In genomic region chr10:114631090-114631677, GRCh38 we compare ENCODE assay signal across 9 cellular contexts. TPM values are rescaled to one million over a fixed set of nuclear protein-coding genes. Genes with fewer than 3 reads are reported as not detected.
A peak's percentile ranks its signal among the peaks of the same experiment; 100 is the strongest.
DNase-seq lines count a peak whose midpoint lies in the region; ATAC-seq, FAIRE-seq and TF ChIP-seq lines count a peak whose summit lies in the region.
"Had no signal": no experiment of that assay in that cellular context is flagged by ENCODE, and none has a peak within 500 bp of the region (broad histone marks: within the 10 kb centered on the region; RNA-seq: fewer than 3 reads in every experiment).

No MANE protein-coding gene starts in this region.

- H3K27me3 ChIP-seq in HAP-1 (ENCODE audit: low read depth) (no peaks in the 10 kb centered on the region), mucosa of rectum (ENCODE audit: control insufficient read depth in 2 of 2, insufficient read depth in 2 of 2, low read length in 2 of 2) (peaks cover 0 to 4% of the 10 kb centered on the region in 2 donors), small intestine (ENCODE audit: control insufficient read depth in 2 of 2, insufficient read depth in 2 of 2, low read length in 2 of 2) (peaks cover 0 to 2% of the 10 kb centered on the region in 2 donors)

- H3K36me3 Mint-ChIP-seq in chondrocyte (ENCODE audit: low read depth), result no peaks in the 10 kb centered on the region

- H3K4me3 ChIP-seq in A549 (peak overlapping the region; percentile 58), HAP-1 (peak overlapping the region; percentile 41), mucosa of rectum (ENCODE audit: low read length in 2 of 2) (peak overlapping the region; percentile 59 to 77), small intestine (ENCODE audit: low read depth in 1 of 2, low read length in 2 of 2) (peak overlapping the region in 1 of 2 donors; percentile 50)

- H3K4me1 Mint-ChIP-seq in chondrocyte (ENCODE audit: low read depth), result peaks cover 58% of the 10 kb centered on the region

- peak overlapping the region; percentile 81 for H3K4me2 ChIP-seq in A549

- H3K4me1 ChIP-seq in A549 (peaks cover 54% of the 10 kb centered on the region), HAP-1 (peaks cover 43% of the 10 kb centered on the region), mucosa of rectum (ENCODE audit: control insufficient read depth in 2 of 2, insufficient read depth in 2 of 2, low read length in 2 of 2) (peaks cover 20 to 23% of the 10 kb centered on the region in 2 donors), small intestine (ENCODE audit: control insufficient read depth in 2 of 2, insufficient read depth in 1 of 2, low read depth in 1 of 2, low read length in 1 of 2) (no peaks in the 10 kb centered on the region)

- no peak for TF ChIP-seq EP300 in A549 (IDR thresholded peaks at IDR 0.05)

- FAIRE-seq in A549 (lab: Jason Lieb, UNC) (no peak), small intestine (lab: Jason Lieb, UNC) (no peak)

- H3K27ac Mint-ChIP-seq in chondrocyte (ENCODE audit: unreplicated experiment), result no peak overlapping the region

- CTCF ChIA-PET in A549 (lab: Yijun Ruan, JAX), result interaction anchor here (0.7 to 5.2 kb wide), 5 partner anchors 53 to 155 kb away, joined by 3 to 26 read pairs (median 4); no protein-coding TSS in a partner anchor

- TF ChIP-seq RAD21 in A549 (conservative IDR thresholded peaks at IDR 0.05 in 1 of 2, IDR thresholded peaks at IDR 0.05 in 1 of 2), result no peak

- in situ Hi-C loops in HAP-1 (cut with MboI; ENCODE audit: low sequenced_read_pairs), result no loop called here

- no peak for TF ChIP-seq CTCF in A549 (IDR thresholded peaks at IDR 0.05)
- no peak for TF ChIP-seq CTCF in chondrocyte (IDR thresholded peaks at IDR 0.05)

- H3K4me3 Mint-ChIP-seq in chondrocyte (ENCODE audit: unreplicated experiment), result peak overlapping the region; percentile 79

- H3K27me3 Mint-ChIP-seq in chondrocyte (ENCODE audit: low read depth), result no peaks in the 10 kb centered on the region

- ATAC-seq in A549 (no peak), GM18517 (IDR thresholded peaks at IDR 0.05; ENCODE audit: unreplicated experiment) (no peak), GM19395 (IDR thresholded peaks at IDR 0.05; ENCODE audit: unreplicated experiment) (no peak), sciatic nerve (no peak)

- H3K9me3 ChIP-seq in A549, result no peaks in the 10 kb centered on the region
- no peaks in the 10 kb centered on the region; the same call in 1 of the 2 replicates for H3K9me3 ChIP-seq in HAP-1
- no peaks in the 10 kb centered on the region for H3K9me3 ChIP-seq in mucosa of rectum (ENCODE audit: control insufficient read depth in 2 of 2, low read length in 2 of 2)
- no peaks in the 10 kb centered on the region for H3K9me3 ChIP-seq in small intestine (ENCODE audit: control insufficient read depth, low read depth)

- DNase-seq in A549 (ENCODE audit: low read depth in 1 of 2, low spot score in 1 of 2) (no peak), HAP-1 (ENCODE audit: low spot score in 2 of 2) (peak in 1 of 2 experiments; percentile 12), chondrocyte (ENCODE audit: low spot score) (no peak), sciatic nerve (ENCODE audit: low spot score) (no peak), small intestine (no peak)
- DNase-seq: NCI-H187 treated with DMSO at 0.1 percent for 48 hours had no signal

- H3K36me3 ChIP-seq in HAP-1 (replicated peaks) (no peaks in the 10 kb centered on the region), mucosa of rectum (ENCODE audit: control insufficient read depth in 2 of 2, insufficient read depth in 2 of 2, low read length in 2 of 2) (no peaks in the 10 kb centered on the region), small intestine (ENCODE audit: control insufficient read depth in 2 of 2, insufficient read depth in 2 of 2, low read length in 2 of 2) (no peaks in the 10 kb centered on the region)

- POLR2A ChIA-PET in A549 (lab: Yijun Ruan, JAX), result interaction anchor here (1.2 kb wide), 2 partner anchors 16 to 20 kb away, joined by 3 read pairs; no protein-coding TSS in a partner anchor

- peak overlapping the region in 1 of 2 donors; percentile 20 for H3K9ac ChIP-seq in mucosa of rectum (ENCODE audit: low read depth in 1 of 2, low read length in 2 of 2)

- WGBS in A549 (ENCODE audit: missing lambda C conversion rate), result 78% methylated on average over 9 of the region's 9 CpGs
- WGBS in small intestine, 3 donors, result 18 to 40% (median 36%) methylated on average over 9 of the region's 9 CpGs

- TF ChIP-seq POLR2A in A549 (IDR thresholded peaks at IDR 0.05; ENCODE audit: low read length), result no peak

- no peaks in the 10 kb centered on the region for H3K9me3 Mint-ChIP-seq in chondrocyte (ENCODE audit: low read depth)

- H3K27ac ChIP-seq in A549 (peak overlapping the region; percentile 52 to 84; a peak in 4 of 6 replicates), mucosa of rectum (ENCODE audit: low read depth in 2 of 2, low read length in 2 of 2) (no peak overlapping the region), small intestine (ENCODE audit: low read depth in 1 of 2, low read length in 1 of 2) (no peak overlapping the region)

- intact Hi-C loops in sciatic nerve (cut with DNase I), result no loop called here

TF ChIP-seq in A549, 52 proteins besides CTCF, POLR2A, EP300 and RAD21:
- TF ChIP-seq RFX5 (IDR thresholded peaks at IDR 0.05), result no peak
- no peak for TF ChIP-seq NFE2L2 (conservative IDR thresholded peaks at IDR 0.05; ENCODE audit: low read length)
- TF ChIP-seq JUN (IDR thresholded peaks at IDR 0.05), result no peak
- no peak for TF ChIP-seq RARB (CRISPR knock-in tag; IDR thresholded peaks at IDR 0.05)
- TF ChIP-seq HES2 (IDR thresholded peaks at IDR 0.05), result no peak
- TF ChIP-seq, protein P1, sequence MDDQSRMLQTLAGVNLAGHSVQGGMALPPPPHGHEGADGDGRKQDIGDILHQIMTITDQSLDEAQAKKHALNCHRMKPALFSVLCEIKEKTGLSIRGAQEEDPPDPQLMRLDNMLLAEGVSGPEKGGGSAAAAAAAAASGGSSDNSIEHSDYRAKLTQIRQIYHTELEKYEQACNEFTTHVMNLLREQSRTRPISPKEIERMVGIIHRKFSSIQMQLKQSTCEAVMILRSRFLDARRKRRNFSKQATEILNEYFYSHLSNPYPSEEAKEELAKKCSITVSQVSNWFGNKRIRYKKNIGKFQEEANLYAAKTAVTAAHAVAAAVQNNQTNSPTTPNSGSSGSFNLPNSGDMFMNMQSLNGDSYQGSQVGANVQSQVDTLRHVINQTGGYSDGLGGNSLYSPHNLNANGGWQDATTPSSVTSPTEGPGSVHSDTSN (IDR thresholded peaks at IDR 0.05), result no peak
- no peak for TF ChIP-seq BHLHE40 (IDR thresholded peaks at IDR 0.05; ENCODE audit: low read depth, low read length)
- no peak for TF ChIP-seq PHF8 (IDR thresholded peaks at IDR 0.05; ENCODE audit: borderline replicate concordance, low read depth)
- TF ChIP-seq, protein P2, sequence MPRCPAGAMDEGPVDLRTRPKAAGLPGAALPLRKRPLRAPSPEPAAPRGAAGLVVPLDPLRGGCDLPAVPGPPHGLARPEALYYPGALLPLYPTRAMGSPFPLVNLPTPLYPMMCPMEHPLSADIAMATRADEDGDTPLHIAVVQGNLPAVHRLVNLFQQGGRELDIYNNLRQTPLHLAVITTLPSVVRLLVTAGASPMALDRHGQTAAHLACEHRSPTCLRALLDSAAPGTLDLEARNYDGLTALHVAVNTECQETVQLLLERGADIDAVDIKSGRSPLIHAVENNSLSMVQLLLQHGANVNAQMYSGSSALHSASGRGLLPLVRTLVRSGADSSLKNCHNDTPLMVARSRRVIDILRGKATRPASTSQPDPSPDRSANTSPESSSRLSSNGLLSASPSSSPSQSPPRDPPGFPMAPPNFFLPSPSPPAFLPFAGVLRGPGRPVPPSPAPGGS (IDR thresholded peaks at IDR 0.05), result no peak
- TF ChIP-seq HOXA7 (CRISPR knock-in tag; IDR thresholded peaks at IDR 0.05), result no peak
- no peak for TF ChIP-seq EHF (CRISPR knock-in tag; IDR thresholded peaks at IDR 0.05)

RNA-seq across cellular contexts. Expression of gene ABLIM1, which starts 26.9 kb away (rescaled TPM):
- polyA plus RNA-seq in A549 (2011; rRNA removed) (70.2 and 77.8 TPM in 2 replicates), A549 (2017; fragmentation: RNase III; extraction: RNeasy Plus Mini Kit Qiagen cat#74134 plus additional on column Dnase treatment) (21.4 to 23.2 TPM (median 22.0 TPM) in 3 replicates), small intestine (10 to 100 TPM; 25.7 to 41.4 (median 32.2) TPM)
- polyA plus RNA-seq in A549 (2012; cell fraction: cytosol; rRNA removed), result 11.6 and 14.7 TPM in 2 replicates
- 9.7 and 12.1 TPM in 2 replicates for polyA plus RNA-seq in A549 (2012; cell fraction: nucleus; rRNA removed)
- 114 and 167 TPM in 2 replicates for polyA minus RNA-seq in A549 (2011; rRNA and poly(A)+ RNA removed)
- total RNA-seq in chondrocyte (13.5 to 41.9 TPM (median 15.7 TPM) in 3 replicates), sciatic nerve (140 TPM)

Comparison
In these comparisons a context has a peak if more than half of its experiments do, and no peak if none do; other contexts are left out.
1. H3K27ac ChIP-seq: peak in A549 (2 of 2); none in mucosa of rectum (0 of 2) and small intestine (0 of 2).